13 cellular contexts compared by ENCODE assay signal in the genomic region with DNA sequence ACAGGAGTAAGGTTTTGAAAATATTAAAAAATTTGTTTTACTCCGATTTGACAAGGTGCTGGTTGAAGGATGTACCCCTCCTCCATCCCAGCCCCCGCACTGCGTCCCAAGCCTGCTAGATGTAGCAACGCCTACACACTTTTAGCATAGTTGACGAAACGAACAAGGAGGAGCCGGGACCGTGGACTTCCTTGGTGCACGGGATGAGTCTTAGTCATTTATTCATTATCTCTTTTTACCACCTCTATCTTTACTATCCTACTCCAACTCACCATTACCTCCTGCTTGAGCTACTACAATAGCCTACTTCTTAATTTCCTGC. TPM values are rescaled to one million over a fixed set of nuclear protein-coding genes. Genes with fewer than 3 reads are reported as not detected.
A peak's percentile ranks its signal among the peaks of the same experiment; 100 is the strongest.
DNase-seq lines count a peak whose midpoint lies in the region; ATAC-seq and TF ChIP-seq lines count a peak whose summit lies in the region.
"Had no signal": no experiment of that assay in that cellular context is flagged by ENCODE, and none has a peak within 500 bp of the region (broad histone marks: within the 10 kb centered on the region; RNA-seq: fewer than 3 reads in every experiment).

No MANE protein-coding gene starts in this region.

- H3K36me3 ChIP-seq in upper lobe of left lung, result no peaks in the 10 kb centered on the region

- peak overlapping the region in 2 of 3 experiments; percentile 33 to 72 for H3K4me3 Mint-ChIP-seq in nephron
- H3K4me3 Mint-ChIP-seq: activated CD4-positive, alpha-beta T cell treated with anti-CD3 and anti-CD28 coated beads, Interleukin-2, amount 10 ng/mL, durations not matched to agents 24 days and 14 days had no signal

- peak in 1 of 2 donors; percentile 72 for ATAC-seq in upper lobe of left lung (ENCODE audit: low FRiP score in 2 of 2)
- ATAC-seq in HG03135 (IDR thresholded peaks at IDR 0.05; ENCODE audit: unreplicated experiment), result no peak
- no peak for ATAC-seq in HG03097 (IDR thresholded peaks at IDR 0.05; ENCODE audit: low FRiP score, unreplicated experiment)
- ATAC-seq: activated naive CD4-positive, alpha-beta T cell treated with anti-CD3 and anti-CD28 coated beads, Interleukin-2, amount 50 U/mL, for 72 hours had no signal

- peaks cover 59% of the 10 kb centered on the region for H3K4me1 Mint-ChIP-seq in nephron
- H3K4me1 Mint-ChIP-seq: activated CD4-positive, alpha-beta T cell treated with anti-CD3 and anti-CD28 coated beads, Interleukin-2, amount 10 ng/mL, durations not matched to agents 24 days and 14 days had no signal

- no peaks in the 10 kb centered on the region for H3K36me3 Mint-ChIP-seq in nephron (ENCODE audit: low read depth)
- H3K36me3 Mint-ChIP-seq: activated naive CD4-positive, alpha-beta T cell treated with anti-CD3 and anti-CD28 coated beads, Interleukin-2, amount 50 U/mL, for 72 hours had no signal

- H3K27me3 Mint-ChIP-seq in nephron (ENCODE audit: low read depth), result no peaks in the 10 kb centered on the region

- WGBS in upper lobe of left lung, 2 donors, result 29 to 42% methylated on average over 9 of the region's 9 CpGs

- H3K4me1 ChIP-seq in upper lobe of left lung, result peaks cover 34 to 75% (median 44%) of the 10 kb centered on the region in 4 donors

- TF ChIP-seq CTCF in NB4 (IDR thresholded peaks at IDR 0.05; ENCODE audit: low read depth, low read length) (no peak), nephron (IDR thresholded peaks at IDR 0.05; ENCODE audit: unreplicated experiment in 3 of 3) (no peak), upper lobe of left lung (IDR thresholded peaks at IDR 0.05) (no peak)

- TF ChIP-seq POLR2A in NB4 (IDR thresholded peaks at IDR 0.05; ENCODE audit: extremely low read depth, insufficient read length) (no peak), upper lobe of left lung (IDR thresholded peaks at IDR 0.05) (no peak)

- H3K4me3 ChIP-seq in NB4 (ENCODE audit: low read depth, low read length) (no peak overlapping the region), upper lobe of left lung (peak overlapping the region in 2 of 4 donors; percentile 18 to 29)

- H3K27ac ChIP-seq in epithelial cell of prostate (peak overlapping the region; percentile 37), upper lobe of left lung (peak overlapping the region; percentile 68 to 83 (median 76))
- H3K27ac ChIP-seq: HL-60 had no signal

- TF ChIP-seq EP300 in upper lobe of left lung (IDR thresholded peaks at IDR 0.05), result no peak

- no peaks in the 10 kb centered on the region for H3K27me3 ChIP-seq in upper lobe of left lung

- DNase-seq in NB4 (ENCODE audit: low read depth) (peak; percentile 7), epithelial cell of prostate (ENCODE audit: low read depth, low spot score) (no peak), upper lobe of left lung (peak in 1 of 2 donors; percentile 40), NCI-H1092 treated with DMSO at 0.1 percent for 48 hours (lab: John Stamatoyannopoulos, UW) (no peak)
- DNase-seq: activated CD4-positive, alpha-beta T cell treated with anti-CD3 and anti-CD28 coated beads, Interleukin-2, amount 10 ng/mL, durations not matched to agents 24 days and 14 days; mesendoderm; NCI-H2029 treated with DMSO at 0.1 percent for 48 hours; stimulated activated CD4-positive, alpha-beta T cell treated with anti-CD3 and anti-CD28 coated beads, Interleukin-4, amount 100 ng/mL, for 4 hours had no signal

- no peaks in the 10 kb centered on the region for H3K9me3 Mint-ChIP-seq in nephron
- H3K9me3 Mint-ChIP-seq: activated CD4-positive, alpha-beta T cell treated with anti-CD3 and anti-CD28 coated beads, Interleukin-2, amount 10 ng/mL, durations not matched to agents 24 days and 14 days had no signal

- no peaks in the 10 kb centered on the region for H3K9me3 ChIP-seq in upper lobe of left lung

- H3K27ac Mint-ChIP-seq in nephron, result peak overlapping the region; percentile 33 to 94 (median 87)
- H3K27ac Mint-ChIP-seq: activated CD4-positive, alpha-beta T cell treated with anti-CD3 and anti-CD28 coated beads, Interleukin-2, amount 10 ng/mL, durations not matched to agents 24 days and 14 days; activated naive CD4-positive, alpha-beta T cell treated with anti-CD3 and anti-CD28 coated beads, Interleukin-2, amount 50 U/mL, for 72 hours had no signal

RNA-seq across cellular contexts. Expression of gene PRICKLE2, which starts 10.6 kb away (rescaled TPM):
- 10 to 100 TPM; 28.3 to 68.9 (median 36.3) TPM for total RNA-seq in upper lobe of left lung
- total RNA-seq: activated CD4-positive, alpha-beta T cell treated with anti-CD3 and anti-CD28 coated beads, Interleukin-2, amount 10 ng/mL, durations not matched to agents 24 days and 14 days; activated naive CD4-positive, alpha-beta T cell treated with anti-CD3 and anti-CD28 coated beads, Interleukin-2, amount 50 U/mL, for 72 hours had no signal
